8 cellular contexts compared by ENCODE assay signal in the genomic region with DNA sequence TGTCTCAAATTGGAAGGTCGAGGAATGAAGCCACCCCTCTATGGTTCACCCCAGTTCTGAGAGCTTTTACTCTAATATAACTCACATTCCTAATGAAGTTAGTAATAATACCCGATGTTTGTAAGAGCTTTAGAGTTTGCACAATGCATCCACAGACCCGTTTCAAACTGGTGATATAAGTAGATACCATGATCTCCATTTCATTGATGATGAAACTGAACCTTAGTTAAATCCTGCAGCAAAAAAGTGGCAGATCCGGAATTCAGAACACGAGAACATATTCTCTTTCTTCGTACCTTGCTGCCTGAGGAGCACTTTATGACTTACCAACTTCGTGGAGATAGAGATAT.
DNase-seq lines count a peak whose midpoint lies in the region; ATAC-seq and TF ChIP-seq lines count a peak whose summit lies in the region.

No MANE protein-coding gene starts in this region.

- peaks cover 9% of the 10 kb centered on the region for H3K36me3 ChIP-seq in SK-N-MC (ENCODE audit: insufficient read depth, low read length)

- ATAC-seq in GM21737 (IDR thresholded peaks at IDR 0.05; ENCODE audit: unreplicated experiment) = no peak
- no peak for ATAC-seq in HG02870 (IDR thresholded peaks at IDR 0.05; ENCODE audit: unreplicated experiment)

- H3K9ac ChIP-seq in SK-N-MC (ENCODE audit: insufficient read length) = peak overlapping the region; percentile 62

- H3K27ac ChIP-seq in SK-N-MC = no peak overlapping the region

- no peaks in the 10 kb centered on the region for H3K9me3 ChIP-seq in SK-N-MC (ENCODE audit: low read depth, low read length)

- DNase-seq in GM12864 (ENCODE audit: low read depth) (no peak), SK-N-MC (ENCODE audit: low read depth, low spot score) (no peak), fibroblast of mammary gland (ENCODE audit: low read depth) (peak; percentile 44), retinal pigment epithelial cell (ENCODE audit: low read depth) (no peak)
- no peak for DNase-seq in stimulated activated CD4-positive, alpha-beta T cell treated with anti-CD3 and anti-CD28 coated beads, Interleukin-2, amount 100 ng/mL, for 24 hours
- no peak for DNase-seq in activated effector memory CD4-positive, alpha-beta T cell treated with anti-CD3 and anti-CD28 coated beads, Interleukin-2, amount 50 U/mL, for 16 hours

- no peak for TF ChIP-seq CTCF in GM12864 (IDR thresholded peaks at IDR 0.05; ENCODE audit: low read depth, low read length, missing control alignments)
- TF ChIP-seq CTCF in fibroblast of mammary gland (conservative IDR thresholded peaks at IDR 0.05; ENCODE audit: control insufficient read depth, insufficient read depth, low read depth, low read length) = no peak
- TF ChIP-seq CTCF in retinal pigment epithelial cell (conservative IDR thresholded peaks at IDR 0.05; ENCODE audit: low read depth, low read length) = no peak

- H3K4me3 ChIP-seq in GM12864 (ENCODE audit: low read depth, low read length) = peak overlapping the region; percentile 48
- H3K4me3 ChIP-seq in SK-N-MC = peak overlapping the region; percentile 81
- H3K4me3 ChIP-seq in fibroblast of mammary gland (ENCODE audit: control insufficient read depth, low read depth, low read length) = peak overlapping the region; percentile 60
- peak overlapping the region; percentile 54 for H3K4me3 ChIP-seq in retinal pigment epithelial cell (ENCODE audit: low read length)
